8 cellular contexts compared by ENCODE assay signal in genomic region chr20:21315138-21315537, GRCh38. TPM values are rescaled to one million over a fixed set of nuclear protein-coding genes. Genes with fewer than 3 reads are reported as not detected.
DNase-seq lines count a peak whose midpoint lies in the region; ATAC-seq and TF ChIP-seq lines count a peak whose summit lies in the region.

No MANE protein-coding gene starts in this region.

- intact Hi-C loops in colonic mucosa (cut with DNase I) (no loop called here), vagina (cut with DNase I) (no loop called here)

- H3K27ac ChIP-seq in colonic mucosa (no peak overlapping the region), vagina (no peak overlapping the region)

- no peak overlapping the region for H3K4me3 Mint-ChIP-seq in chondrocyte (ENCODE audit: unreplicated experiment)

- H3K9ac ChIP-seq in colonic mucosa (ENCODE audit: low read depth in 2 of 2, low read length in 2 of 2) = no peak overlapping the region

- H3K27me3 ChIP-seq in colonic mucosa (no peaks in the 10 kb centered on the region), vagina (no peaks in the 10 kb centered on the region)

- H3K36me3 ChIP-seq in colonic mucosa (no peaks in the 10 kb centered on the region), vagina (no peaks in the 10 kb centered on the region)

- ATAC-seq in esophagus mucosa = peak; percentile 62

- H3K27ac Mint-ChIP-seq in chondrocyte (ENCODE audit: unreplicated experiment) = no peak overlapping the region

- H3K4me1 ChIP-seq in colonic mucosa (no peaks in the 10 kb centered on the region), vagina (peaks cover 40% of the 10 kb centered on the region)

- TF ChIP-seq POLR2A in NB4 (IDR thresholded peaks at IDR 0.05; ENCODE audit: extremely low read depth, insufficient read length) (no peak), vagina (IDR thresholded peaks at IDR 0.05) (no peak)

- TF ChIP-seq CTCF in NB4 (IDR thresholded peaks at IDR 0.05; ENCODE audit: low read depth, low read length) (no peak), chondrocyte (IDR thresholded peaks at IDR 0.05) (no peak), colonic mucosa (IDR thresholded peaks at IDR 0.05) (no peak), vagina (IDR thresholded peaks at IDR 0.05) (no peak)

- H3K4me1 Mint-ChIP-seq in chondrocyte (ENCODE audit: low read depth) = peaks cover 40% of the 10 kb centered on the region

- H3K27me3 Mint-ChIP-seq in chondrocyte (ENCODE audit: low read depth) = no peaks in the 10 kb centered on the region

- H3K9me3 ChIP-seq in colonic mucosa (no peaks in the 10 kb centered on the region), vagina (no peaks in the 10 kb centered on the region)

- H3K4me3 ChIP-seq in NB4 (ENCODE audit: low read depth, low read length) (no peak overlapping the region), colonic mucosa (no peak overlapping the region), vagina (no peak overlapping the region)

- peak; percentile 11 to 16 for DNase-seq in stimulated activated CD4-positive, alpha-beta T cell treated with anti-CD3 and anti-CD28 coated beads, Interleukin-2, amount 100 ng/mL, for 48 hours
- no peak for DNase-seq in stimulated activated CD4-positive, alpha-beta T cell treated with anti-CD3 and anti-CD28 coated beads, Interleukin-4, amount 100 ng/mL, for 1 hour
- DNase-seq in NB4 (ENCODE audit: low read depth) (peak; percentile 35), chondrocyte (ENCODE audit: low spot score) (no peak), colonic mucosa (no peak), vagina (ENCODE audit: extremely low spot score in 2 of 2) (no peak), NCI-H526 treated with DMSO at 0.1 percent for 48 hours (lab: John Stamatoyannopoulos, UW) (no peak)

- H3K9me3 Mint-ChIP-seq in chondrocyte (ENCODE audit: low read depth) = no peaks in the 10 kb centered on the region

- H3K36me3 Mint-ChIP-seq in chondrocyte (ENCODE audit: low read depth) = no peaks in the 10 kb centered on the region

RNA-seq across cellular contexts. Expression of gene XRN2, which starts 12.0 kb away (rescaled TPM):
- total RNA-seq in esophagus mucosa = 31.4 TPM
- 44.0 to 53.7 TPM (median 46.1 TPM) in 3 replicates for total RNA-seq in chondrocyte
- 10 to 100 TPM; 39.0 to 41.8 TPM for total RNA-seq in colonic mucosa
- 46.4 TPM for total RNA-seq in vagina

Comparison
In these comparisons a context has a peak if more than half of its experiments do, and no peak if none do; other contexts are left out.
1. DNase-seq: peak in stimulated activated CD4-positive, alpha-beta T cell treated with anti-CD3 and anti-CD28 coated beads, Interleukin-2, amount 100 ng/mL, for 48 hours (2 of 2) and NB4 (single experiment); none in stimulated activated CD4-positive, alpha-beta T cell treated with anti-CD3 and anti-CD28 coated beads, Interleukin-4, amount 100 ng/mL, for 1 hour (single experiment), chondrocyte (single experiment), colonic mucosa (single experiment), vagina (0 of 2) and NCI-H526 treated with DMSO at 0.1 percent for 48 hours (single experiment).